ENCODE assay signal across 1 cellular context in the genomic region with DNA sequence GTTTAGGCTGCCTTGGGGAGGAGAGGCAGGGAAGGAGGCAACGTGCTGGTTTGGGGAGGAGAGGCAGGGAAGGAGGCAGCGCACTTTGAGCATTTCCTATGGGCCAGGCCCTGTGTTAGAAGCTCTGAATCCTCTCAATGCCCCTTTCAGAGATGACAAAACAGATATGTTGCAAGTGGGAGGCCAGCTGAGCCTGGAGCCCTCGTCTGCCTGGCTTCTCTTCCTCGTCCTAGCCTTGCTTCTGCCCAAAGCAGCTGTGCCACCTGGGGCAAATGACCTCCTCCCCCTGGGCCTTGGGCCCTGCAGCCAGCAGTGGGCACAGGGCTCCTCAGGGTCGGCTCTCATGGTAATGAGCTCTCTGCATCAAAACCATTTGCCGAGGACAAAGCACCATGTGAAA.
TF ChIP-seq lines count a peak whose summit lies in the region.

No MANE protein-coding gene starts in this region.

TF ChIP-seq in WTC11, 78 proteins besides CTCF, POLR2A, EP300 and RAD21 (continued from another document):
- TF ChIP-seq, protein P1, sequence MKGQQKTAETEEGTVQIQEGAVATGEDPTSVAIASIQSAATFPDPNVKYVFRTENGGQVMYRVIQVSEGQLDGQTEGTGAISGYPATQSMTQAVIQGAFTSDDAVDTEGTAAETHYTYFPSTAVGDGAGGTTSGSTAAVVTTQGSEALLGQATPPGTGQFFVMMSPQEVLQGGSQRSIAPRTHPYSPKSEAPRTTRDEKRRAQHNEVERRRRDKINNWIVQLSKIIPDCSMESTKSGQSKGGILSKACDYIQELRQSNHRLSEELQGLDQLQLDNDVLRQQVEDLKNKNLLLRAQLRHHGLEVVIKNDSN (CRISPR knock-in tag; IDR thresholded peaks at IDR 0.05): no peak
- no peak for TF ChIP-seq ETV6 (CRISPR knock-in tag; IDR thresholded peaks at IDR 0.05)
- TF ChIP-seq GTF2I (CRISPR knock-in tag; conservative IDR thresholded peaks at IDR 0.05): no peak
- TF ChIP-seq, protein P2, sequence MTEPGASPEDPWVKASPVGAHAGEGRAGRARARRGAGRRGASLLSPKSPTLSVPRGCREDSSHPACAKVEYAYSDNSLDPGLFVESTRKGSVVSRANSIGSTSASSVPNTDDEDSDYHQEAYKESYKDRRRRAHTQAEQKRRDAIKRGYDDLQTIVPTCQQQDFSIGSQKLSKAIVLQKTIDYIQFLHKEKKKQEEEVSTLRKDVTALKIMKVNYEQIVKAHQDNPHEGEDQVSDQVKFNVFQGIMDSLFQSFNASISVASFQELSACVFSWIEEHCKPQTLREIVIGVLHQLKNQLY (CRISPR knock-in tag; IDR thresholded peaks at IDR 0.05): no peak
- TF ChIP-seq ZNF138 (CRISPR knock-in tag; conservative IDR thresholded peaks at IDR 0.05): no peak
- TF ChIP-seq ATF1 (CRISPR knock-in tag; IDR thresholded peaks at IDR 0.05): no peak
- TF ChIP-seq FOXK1 (CRISPR knock-in tag; IDR thresholded peaks at IDR 0.05): no peak
- TF ChIP-seq ZNF396 (CRISPR knock-in tag; IDR thresholded peaks at IDR 0.05; ENCODE audit: borderline replicate concordance): no peak
- TF ChIP-seq GABPB1 (CRISPR knock-in tag; IDR thresholded peaks at IDR 0.05): no peak
- no peak for TF ChIP-seq NFE2L1 (CRISPR knock-in tag; IDR thresholded peaks at IDR 0.05)
